8 cellular contexts compared by ENCODE assay signal in genomic region chr12:132955094-132955932, GRCh38. TPM values are rescaled to one million over a fixed set of nuclear protein-coding genes. Genes with fewer than 3 reads are reported as not detected.
DNase-seq lines count a peak whose midpoint lies in the region; ATAC-seq and TF ChIP-seq lines count a peak whose summit lies in the region.

No MANE protein-coding gene starts in this region.

- H3K4me3 ChIP-seq in DOHH2 (ENCODE audit: low read length), result peak overlapping the region; percentile 78
- peak overlapping the region; percentile 96 for H3K4me3 ChIP-seq in epithelial cell of proximal tubule (ENCODE audit: low read depth, low read length)
- peak overlapping the region; percentile 65 for H3K4me3 ChIP-seq in mucosa of descending colon
- H3K4me3 ChIP-seq in transverse colon, result peak overlapping the region; percentile 82 to 100 (median 87)

- no peak overlapping the region for H3K27ac ChIP-seq in DOHH2 (ENCODE audit: low read depth, low read length)
- H3K27ac ChIP-seq in transverse colon, result peak overlapping the region; percentile 88 to 96 (median 92)

- intact Hi-C loops in mucosa of descending colon (cut with DNase I, micrococcal nuclease), result no loop called here
- intact Hi-C loops in transverse colon (cut with DNase I; ENCODE audit: low total_unique reads), result no loop called here

- H3K27me3 Mint-ChIP-seq in T-helper 2 cell treated with Interferon-gamma antibody and Interleukin-4, amounts not matched to agents 5 μg/mL and 100 μg/mL, for 36 hours (ENCODE audit: low read depth), result no peaks in the 10 kb centered on the region

- no peaks in the 10 kb centered on the region for H3K27me3 ChIP-seq in DOHH2 (ENCODE audit: control insufficient read depth, low read length)
- no peaks in the 10 kb centered on the region for H3K27me3 ChIP-seq in transverse colon

- H3F3A ChIP-seq in DOHH2 (ENCODE audit: control insufficient read depth, insufficient read depth), result 0 out of 2 replicates have a peak, but pooled peaks cover 2% of the 10 kb centered on the region

- H3K79me2 ChIP-seq in DOHH2 (ENCODE audit: control insufficient read depth, low read length), result peaks cover 10% of the 10 kb centered on the region

- peak; percentile 49 for ATAC-seq in mucosa of descending colon

- peaks cover 27% of the 10 kb centered on the region for H3K36me3 Mint-ChIP-seq in T-helper 2 cell treated with Interferon-gamma antibody and Interleukin-4, amounts not matched to agents 5 μg/mL and 100 μg/mL, for 36 hours (ENCODE audit: low read depth)

- TF ChIP-seq CTCF in DOHH2 (IDR thresholded peaks at IDR 0.05; ENCODE audit: low read depth, low read length, poor library complexity, severe bottlenecking), result no peak
- no peak for TF ChIP-seq CTCF in GM20000 (IDR thresholded peaks at IDR 0.05; ENCODE audit: extremely low read depth, missing control alignments)
- TF ChIP-seq CTCF in epithelial cell of proximal tubule (conservative IDR thresholded peaks at IDR 0.05; ENCODE audit: low read depth, low read length), result no peak
- TF ChIP-seq CTCF in mucosa of descending colon (IDR thresholded peaks at IDR 0.05), result no peak
- TF ChIP-seq CTCF in transverse colon (IDR thresholded peaks at IDR 0.05), result no peak

- no peak for TF ChIP-seq EP300 in transverse colon (IDR thresholded peaks at IDR 0.05; ENCODE audit: low read depth)

- H3K4me1 ChIP-seq in DOHH2 (ENCODE audit: control insufficient read depth, low read length) (peaks cover 7% of the 10 kb centered on the region), mucosa of descending colon (ENCODE audit: low read depth) (no peaks in the 10 kb centered on the region), transverse colon (peaks cover 4 to 12% (median 9%) of the 10 kb centered on the region in 4 donors)

- H3K4me3 Mint-ChIP-seq in T-helper 2 cell treated with Interferon-gamma antibody and Interleukin-4, amounts not matched to agents 5 μg/mL and 100 μg/mL, for 36 hours, result peak overlapping the region; percentile 77

- H3K36me3 ChIP-seq in DOHH2 (ENCODE audit: control insufficient read depth, low read length), result no peaks in the 10 kb centered on the region
- H3K36me3 ChIP-seq in mucosa of descending colon (ENCODE audit: low read depth), result no peaks in the 10 kb centered on the region
- H3K36me3 ChIP-seq in transverse colon, result no peaks in the 10 kb centered on the region

- DNase-seq in GM20000 (ENCODE audit: low spot score), result peak; percentile 58
- peak; percentile 30 for DNase-seq in HS-5 (ENCODE audit: low read depth)
- DNase-seq in T-helper 2 cell treated with Interferon-gamma antibody and Interleukin-4, amounts not matched to agents 5 μg/mL and 100 μg/mL, for 36 hours (ENCODE audit: low spot score), result peak; percentile 11
- DNase-seq in epithelial cell of proximal tubule (ENCODE audit: low read depth), result no peak
- peak in 2 of 3 donors; percentile 15 to 34 for DNase-seq in mucosa of descending colon
- peak; percentile 19 for DNase-seq in transverse colon
- DNase-seq in T1000 (lab: John Stamatoyannopoulos, UW), result no peak

- H3K9me3 ChIP-seq in DOHH2 (ENCODE audit: control insufficient read depth, insufficient read depth, low read length) (peaks cover 41% of the 10 kb centered on the region), mucosa of descending colon (peaks cover 44% of the 10 kb centered on the region), transverse colon (peaks cover 0 to 10% of the 10 kb centered on the region in 2 donors)

- peaks cover 9% of the 10 kb centered on the region for H3K4me1 Mint-ChIP-seq in T-helper 2 cell treated with Interferon-gamma antibody and Interleukin-4, amounts not matched to agents 5 μg/mL and 100 μg/mL, for 36 hours (ENCODE audit: low read depth)

- in situ Hi-C loops in transverse colon (cut with MboI; ENCODE audit: low pct_ligation_motif_present in 1 of 4, low pct_unique_long_range_greater_than_20kb in 1 of 4, low sequenced_read_pairs in 3 of 4), result no loop called here

- H3K9me2 ChIP-seq in DOHH2 (replicated peaks; ENCODE audit: control insufficient read depth, low read length), result no peaks in the 10 kb centered on the region

- H4K20me1 ChIP-seq in DOHH2 (ENCODE audit: control insufficient read depth, insufficient read depth, low read depth, low read length), result no peaks in the 10 kb centered on the region

- no peak for TF ChIP-seq POLR2A in transverse colon (IDR thresholded peaks at IDR 0.05)

- 32% methylated on average over 32 of the region's 32 CpGs; no CpG with 5 or more reads in 1 of the 2 donors for WGBS in transverse colon (ENCODE audit: low coverage in 1 of 2), 2 donors

- peak overlapping the region; percentile 81 for H3K27ac Mint-ChIP-seq in T-helper 2 cell treated with Interferon-gamma antibody and Interleukin-4, amounts not matched to agents 5 μg/mL and 100 μg/mL, for 36 hours

- H3K9me3 Mint-ChIP-seq in T-helper 2 cell treated with Interferon-gamma antibody and Interleukin-4, amounts not matched to agents 5 μg/mL and 100 μg/mL, for 36 hours, result peaks cover 30% of the 10 kb centered on the region

- H3K4me2 ChIP-seq in DOHH2 (ENCODE audit: low read length), result peak overlapping the region; percentile 73

RNA-seq across cellular contexts. Expression of gene ZNF605, which starts 0.8 kb away (rescaled TPM):
- total RNA-seq in epithelial cell of proximal tubule (3.7 and 5.1 TPM in 2 replicates), mucosa of descending colon (10 to 100 TPM in 1 of 3 donors, 1 to 10 TPM in 2; 7.9 to 19.0 (median 8.0) TPM), transverse colon (10 to 100 TPM in 2 of 4 donors, 1 to 10 TPM in 2; 4.5 to 21.3 (median 10.3) TPM)

RNA-seq across cellular contexts. Expression of gene ZNF26, which starts 30.9 kb away (rescaled TPM):
- total RNA-seq in epithelial cell of proximal tubule, result 3.9 and 6.7 TPM in 2 replicates
- total RNA-seq in mucosa of descending colon, result 10 to 100 TPM in 1 of 3 donors, 1 to 10 TPM in 2; 8.1 to 13.4 (median 8.3) TPM
- total RNA-seq in transverse colon, result 10 to 100 TPM; 12.7 to 26.3 (median 18.5) TPM

Comparison
In these comparisons a context has a peak if more than half of its experiments do, and no peak if none do; other contexts are left out.
1. DNase-seq: peak in GM20000 (single experiment), HS-5 (single experiment), T-helper 2 cell treated with Interferon-gamma antibody and Interleukin-4, amounts not matched to agents 5 μg/mL and 100 μg/mL, for 36 hours (single experiment), mucosa of descending colon (2 of 3) and transverse colon (single experiment); none in epithelial cell of proximal tubule (single experiment) and T1000 (single experiment).
2. Peak in every context shown above with its lines, with median percentiles within 50 percentile points of each other: H3K4me3 ChIP-seq.